ENCODE assay signal across 1 cellular context in the genomic region with DNA sequence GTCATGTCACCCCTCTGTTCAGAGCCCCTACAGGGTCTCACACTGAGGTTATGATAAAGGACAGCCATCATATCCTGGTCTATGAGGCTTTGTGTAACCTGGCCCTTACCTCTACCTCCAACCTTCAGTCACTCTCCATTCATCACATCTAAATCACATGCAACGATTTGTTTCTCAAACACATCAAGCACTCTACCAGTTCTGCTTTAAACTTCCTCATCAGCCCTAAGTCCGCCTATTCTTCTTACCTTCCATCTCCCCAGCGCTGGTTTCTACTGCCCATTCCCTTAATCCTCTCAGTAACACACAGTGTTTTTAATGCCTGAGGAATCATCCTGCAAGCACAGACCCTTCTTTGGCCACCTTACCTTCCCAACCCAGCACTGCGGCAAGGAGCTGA.
TF ChIP-seq lines count a peak whose summit lies in the region.

No MANE protein-coding gene starts in this region.

TF ChIP-seq in H1, 55 proteins besides CTCF, POLR2A, EP300 and RAD21:
- TF ChIP-seq TBP (IDR thresholded peaks at IDR 0.05; ENCODE audit: low read depth, low read length) (no peak), RXRA (IDR thresholded peaks at IDR 0.05; ENCODE audit: insufficient read depth, low read depth, low read length) (no peak), BRCA1 (IDR thresholded peaks at IDR 0.05; ENCODE audit: low read depth, low read length) (no peak), SRF (IDR thresholded peaks at IDR 0.05; ENCODE audit: low read depth, low read length) (no peak), FOSL1 (IDR thresholded peaks at IDR 0.05; ENCODE audit: insufficient read depth, low read depth, low read length) (no peak), CHD2 (IDR thresholded peaks at IDR 0.05; ENCODE audit: low read length) (no peak), JUN (IDR thresholded peaks at IDR 0.05; ENCODE audit: low read depth, low read length) (no peak), CBX5 (IDR thresholded peaks at IDR 0.05; ENCODE audit: low read depth, low read length) (no peak), CREB1 (IDR thresholded peaks at IDR 0.05) (no peak)
TF ChIP-seq in H1: peak in this region for 0.
